In the genomic region with DNA sequence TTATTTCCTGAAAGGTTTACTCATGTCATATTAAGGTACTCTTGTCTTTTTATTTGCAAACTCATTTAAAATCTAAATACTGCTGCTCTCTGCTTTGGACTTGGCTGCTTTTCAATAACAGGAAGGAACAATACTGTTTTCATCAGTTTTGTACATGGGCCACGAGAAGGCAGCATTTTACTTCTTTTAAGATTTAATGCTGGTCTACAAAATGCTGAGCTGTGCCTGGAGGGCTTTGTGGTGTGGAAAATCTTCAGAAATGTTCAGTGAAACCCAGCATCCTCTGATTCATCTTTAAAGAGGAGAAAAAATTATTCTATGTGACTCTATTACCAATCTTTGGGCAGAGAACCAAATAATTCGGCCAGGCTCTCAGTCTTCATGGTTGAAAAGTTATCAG, we compare ENCODE assay signal across 8 cellular contexts.
DNase-seq lines count a peak whose midpoint lies in the region; ATAC-seq and TF ChIP-seq lines count a peak whose summit lies in the region.
"Not testable (repeated sequence)": the region's sequence is repeated elsewhere in the genome, so short reads cannot be mapped to it uniquely, and the experiment has no call there.

No MANE protein-coding gene starts in this region.

- not testable (repeated sequence) for H3K4me1 Mint-ChIP-seq in HFFc6 (ENCODE audit: low read depth)

- H3K4me1 ChIP-seq in RWPE2 (ENCODE audit: insufficient read depth, poor library complexity, severe bottlenecking); body of pancreas; left lung: not testable (repeated sequence)

- DNase-seq in HFFc6, result peak; percentile 41
- DNase-seq in RWPE2 (ENCODE audit: low spot score); body of pancreas; left lung; stimulated activated naive CD8-positive, alpha-beta T cell treated with anti-CD3 and anti-CD28 coated beads, Interleukin-15, Interleukin-2, amounts not matched to agents 100 U/mL and 50 U/mL, for 24 hours: not testable (repeated sequence)

- not testable (repeated sequence) for H3K36me3 Mint-ChIP-seq in HFFc6 (ENCODE audit: low read depth)

- H3K27me3 ChIP-seq in RWPE2 (ENCODE audit: insufficient read depth, poor library complexity, severe bottlenecking); body of pancreas; left lung: not testable (repeated sequence)

- H3K27ac Mint-ChIP-seq in HFFc6, result not testable (repeated sequence)

- H3K27me3 Mint-ChIP-seq in HFFc6 (ENCODE audit: insufficient read depth), result not testable (repeated sequence)

- not testable (repeated sequence) for H3K9me3 Mint-ChIP-seq in HFFc6

- not testable (repeated sequence) for H3K36me3 ChIP-seq in RWPE2 (ENCODE audit: low read depth); body of pancreas (replicated peaks in 1 of 2; ENCODE audit: insufficient read depth in 1 of 2, low read depth in 2 of 2); left lung

- not testable (repeated sequence) for H3K4me3 ChIP-seq in RWPE2 (ENCODE audit: severe bottlenecking); body of pancreas; left lung

- WGBS in body of pancreas, 2 donors, result 14 to 19% methylated on average over 1 of the region's 2 CpGs

- ATAC-seq in GM18502 (IDR thresholded peaks at IDR 0.05; ENCODE audit: poor library complexity, unreplicated experiment) (peak; percentile 69), GM19351 (IDR thresholded peaks at IDR 0.05; ENCODE audit: unreplicated experiment) (peak; percentile 61), HG03159 (IDR thresholded peaks at IDR 0.05; ENCODE audit: unreplicated experiment) (peak; percentile 58), RWPE2 (ENCODE audit: low read depth) (peak; percentile 65), body of pancreas (peak; percentile 60), left lung (peak; percentile 78)
- peak; percentile 68 for ATAC-seq in stimulated activated naive CD8-positive, alpha-beta T cell treated with anti-CD3 and anti-CD28 coated beads, Interleukin-15, Interleukin-2, amounts not matched to agents 100 U/mL and 50 U/mL, for 24 hours

- not testable (repeated sequence) for H3K9me3 ChIP-seq in RWPE2 (ENCODE audit: severe bottlenecking); body of pancreas; left lung

- not testable (repeated sequence) for H3K27ac ChIP-seq in RWPE2 (ENCODE audit: poor library complexity, severe bottlenecking); body of pancreas; left lung

- not testable (repeated sequence) for TF ChIP-seq POLR2A in body of pancreas (IDR thresholded peaks at IDR 0.05)

- TF ChIP-seq CTCF in HFFc6 (IDR thresholded peaks at IDR 0.05); RWPE2 (IDR thresholded peaks at IDR 0.05; ENCODE audit: poor library complexity, severe bottlenecking); body of pancreas (IDR thresholded peaks at IDR 0.05); left lung (IDR thresholded peaks at IDR 0.05): not testable (repeated sequence)

- intact Hi-C loops in body of pancreas (cut with DNase I); left lung (cut with DNase I): not testable (repeated sequence)

- H3K4me3 Mint-ChIP-seq in HFFc6, result not testable (repeated sequence)
